Comparison of ENCODE assay signal across 1 cellular context in the genomic region with DNA sequence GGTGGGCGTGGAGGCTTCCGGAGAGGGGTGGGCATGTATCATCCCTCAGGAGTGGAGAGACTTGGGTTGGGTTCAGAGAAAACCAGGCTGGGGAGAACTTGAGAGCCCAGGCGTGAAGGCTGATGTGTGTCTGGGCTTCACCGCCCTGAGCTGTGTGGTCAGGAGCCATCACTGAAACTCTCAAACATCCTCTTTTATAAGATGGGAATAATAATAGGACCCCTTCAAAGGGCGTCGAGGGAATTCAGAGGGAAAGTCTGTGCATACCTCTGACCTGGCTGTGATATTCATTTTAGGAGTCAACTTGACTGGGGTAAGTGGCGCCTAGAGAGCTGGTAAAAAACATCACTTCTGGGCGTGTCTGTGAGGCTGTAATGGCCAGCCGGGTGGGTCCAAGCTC.
TF ChIP-seq lines count a peak whose summit lies in the region.

No MANE protein-coding gene starts in this region.

TF ChIP-seq in H1, 55 proteins besides CTCF, POLR2A, EP300 and RAD21:
- TF ChIP-seq POLR2AphosphoS5 (IDR thresholded peaks at IDR 0.05; ENCODE audit: low read depth, low read length) (no peak), MAFK (IDR thresholded peaks at IDR 0.05; ENCODE audit: low read depth, low read length) (no peak), GTF2F1 (IDR thresholded peaks at IDR 0.05; ENCODE audit: borderline replicate concordance, low read depth, low read length) (no peak), KDM1A (IDR thresholded peaks at IDR 0.05; ENCODE audit: borderline replicate concordance, low read length) (no peak)
- TF ChIP-seq, protein P1, sequence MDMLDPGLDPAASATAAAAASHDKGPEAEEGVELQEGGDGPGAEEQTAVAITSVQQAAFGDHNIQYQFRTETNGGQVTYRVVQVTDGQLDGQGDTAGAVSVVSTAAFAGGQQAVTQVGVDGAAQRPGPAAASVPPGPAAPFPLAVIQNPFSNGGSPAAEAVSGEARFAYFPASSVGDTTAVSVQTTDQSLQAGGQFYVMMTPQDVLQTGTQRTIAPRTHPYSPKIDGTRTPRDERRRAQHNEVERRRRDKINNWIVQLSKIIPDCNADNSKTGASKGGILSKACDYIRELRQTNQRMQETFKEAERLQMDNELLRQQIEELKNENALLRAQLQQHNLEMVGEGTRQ (IDR thresholded peaks at IDR 0.05; ENCODE audit: low read length) = no peak
